32 cellular contexts compared by ENCODE assay signal in genomic region chr19:50859849-50860248, GRCh38. TPM values are rescaled to one million over a fixed set of nuclear protein-coding genes. Genes with fewer than 3 reads are reported as not detected.
"Had no signal": no experiment of that assay in that cellular context is flagged by ENCODE, and none has a peak within 500 bp of the region (broad histone marks: within the 10 kb centered on the region; RNA-seq: fewer than 3 reads in every experiment).

No MANE protein-coding gene starts in this region.

- DNase-seq: activated B cell treated with CpG ODN at 0.5 μM for 24 hours; activated CD4-positive, alpha-beta memory T cell treated with anti-CD3 and anti-CD28 coated beads for 36 hours; activated CD4-positive, alpha-beta T cell treated with anti-CD3 and anti-CD28 coated beads for 4 hours; activated CD4-positive, alpha-beta T cell treated with anti-CD3 and anti-CD28 coated beads, Interleukin-2, amount 10 ng/mL, durations not matched to agents 24 days and 14 days; activated CD4-positive, alpha-beta T cell treated with anti-CD3 and anti-CD28 coated beads, Interleukin-2, amount 50 U/mL, for 1 hour; activated CD4-positive, alpha-beta T cell treated with anti-CD3 and anti-CD28 coated beads, Interleukin-2, amount 50 U/mL, for 4 hours; activated CD4-positive, CD25-positive, alpha-beta regulatory T cell treated with anti-CD3 and anti-CD28 coated beads, Interleukin-2, amount 50 U/mL, for 72 hours; activated CD8-positive, alpha-beta memory T cell treated with anti-CD3 and anti-CD28 coated beads, Interleukin-2, amount 50 U/mL, for 4 hours; activated CD8-positive, alpha-beta T cell treated with anti-CD3 and anti-CD28 coated beads for 36 hours; activated effector memory CD4-positive, alpha-beta T cell treated with Interleukin-2 at 50 U/mL for 16 hours; activated gamma-delta T cell; activated naive CD4-positive, alpha-beta T cell treated with anti-CD3 and anti-CD28 coated beads, Interleukin-2, amount 10 ng/mL, durations not matched to agents 7 days and 5 days; activated naive CD4-positive, alpha-beta T cell treated with Interleukin-2 at 50 U/mL for 16 hours; activated naive CD8-positive, alpha-beta T cell treated with anti-CD3 and anti-CD28 coated beads, Interleukin-2, amount 10 ng/mL, durations not matched to agents 7 days and 5 days; activated naive CD8-positive, alpha-beta T cell treated with anti-CD3 and anti-CD28 coated beads, Interleukin-2, amount 50 U/mL, for 24 hours; activated T-cell treated with anti-CD3 and anti-CD28 coated beads for 4 hours; activated T-cell treated with anti-CD3 and anti-CD28 coated beads, Interleukin-2, amount 50 U/mL, for 1 hour; activated T-cell treated with anti-CD3 and anti-CD28 coated beads, Interleukin-2, amount 50 U/mL, for 4 hours; amygdala; anterior cingulate cortex; caudate nucleus; cerebellar nuclear complex; T-helper 1 cell; T-helper 2 cell; T-helper 9 cell had no signal

- H3K27ac ChIP-seq: ascending aorta, cardiac muscle cell had no signal

- H3K4me3 ChIP-seq: ascending aorta, cardiac muscle cell had no signal

- H3K4me1 ChIP-seq: ascending aorta had no signal

- H3K36me3 ChIP-seq: ascending aorta, cardiac muscle cell had no signal

- H3K27me3 ChIP-seq: ascending aorta had no signal

- H3K9me3 ChIP-seq: ascending aorta had no signal

- ATAC-seq: activated CD8-positive, alpha-beta T cell treated with anti-CD3 and anti-CD28 coated beads for 36 hours; activated naive CD8-positive, alpha-beta T cell treated with anti-CD3 and anti-CD28 coated beads, Interleukin-2, amount 50 U/mL, for 24 hours; activated T-cell treated with anti-CD3 and anti-CD28 coated beads, Interleukin-2, amount 50 U/mL, for 4 hours had no signal

RNA-seq across cellular contexts. Expression of gene KLK3, which starts 5.1 kb away (rescaled TPM):
- total RNA-seq: activated B cell treated with CpG ODN at 0.5 μM for 24 hours; activated CD4-positive, alpha-beta memory T cell treated with anti-CD3 and anti-CD28 coated beads for 36 hours; activated CD4-positive, alpha-beta T cell treated with anti-CD3 and anti-CD28 coated beads, Interleukin-2, amount 10 ng/mL, durations not matched to agents 24 days and 14 days; activated CD8-positive, alpha-beta memory T cell treated with anti-CD3 and anti-CD28 coated beads for 36 hours; activated CD8-positive, alpha-beta T cell treated with anti-CD3 and anti-CD28 coated beads for 36 hours; activated naive CD8-positive, alpha-beta T cell treated with anti-CD3 and anti-CD28 coated beads, Interleukin-2, amount 10 ng/mL, durations not matched to agents 7 days and 5 days; activated T-cell treated with anti-CD3 and anti-CD28 coated beads, Interleukin-2, amount 50 U/mL, for 4 hours; activated T-helper 2 cell treated with anti-CD3 and anti-CD28 coated beads, Interferon-gamma antibody, Interleukin-2, Interleukin-4, amounts not matched to agents 10 μg/mL and 5 μg/mL and 100 μg/mL, durations not matched to agents 14 hours and 24 hours and 36 hours; ascending aorta; bronchial epithelial cell; cardiac muscle cell; chondrocyte had no signal
- polyA plus RNA-seq: cardiac muscle cell had no signal

RNA-seq across cellular contexts. Expression of gene KLK2, which starts 13.4 kb away (rescaled TPM):
- total RNA-seq: activated CD4-positive, alpha-beta memory T cell treated with anti-CD3 and anti-CD28 coated beads for 36 hours; activated CD8-positive, alpha-beta memory T cell treated with anti-CD3 and anti-CD28 coated beads for 36 hours; activated T-cell treated with anti-CD3 and anti-CD28 coated beads, Interleukin-2, amount 50 U/mL, for 4 hours; activated T-helper 2 cell treated with anti-CD3 and anti-CD28 coated beads, Interferon-gamma antibody, Interleukin-2, Interleukin-4, amounts not matched to agents 10 μg/mL and 5 μg/mL and 100 μg/mL, durations not matched to agents 14 hours and 24 hours and 36 hours; ascending aorta; cardiac muscle cell; chondrocyte had no signal
- polyA plus RNA-seq: cardiac muscle cell had no signal

RNA-seq across cellular contexts. Expression of gene KLK15, which starts 26.5 kb away (rescaled TPM):
- total RNA-seq: activated B cell treated with CpG ODN at 0.5 μM for 24 hours; activated CD4-positive, alpha-beta memory T cell treated with anti-CD3 and anti-CD28 coated beads for 36 hours; activated CD4-positive, alpha-beta T cell treated with anti-CD3 and anti-CD28 coated beads, Interleukin-2, amount 10 ng/mL, durations not matched to agents 24 days and 14 days; activated CD8-positive, alpha-beta memory T cell treated with anti-CD3 and anti-CD28 coated beads for 36 hours; activated CD8-positive, alpha-beta T cell treated with anti-CD3 and anti-CD28 coated beads for 36 hours; activated naive CD8-positive, alpha-beta T cell treated with anti-CD3 and anti-CD28 coated beads, Interleukin-2, amount 10 ng/mL, durations not matched to agents 7 days and 5 days; activated T-cell treated with anti-CD3 and anti-CD28 coated beads, Interleukin-2, amount 50 U/mL, for 4 hours; activated T-helper 2 cell treated with anti-CD3 and anti-CD28 coated beads, Interferon-gamma antibody, Interleukin-2, Interleukin-4, amounts not matched to agents 10 μg/mL and 5 μg/mL and 100 μg/mL, durations not matched to agents 14 hours and 24 hours and 36 hours; ascending aorta; bronchial epithelial cell; cardiac muscle cell; chondrocyte had no signal
- polyA plus RNA-seq: cardiac muscle cell had no signal

RNA-seq across cellular contexts. Expression of gene KLK1, which starts 36.3 kb away (rescaled TPM):
- total RNA-seq: ascending aorta, bronchial epithelial cell, cardiac muscle cell, chondrocyte had no signal
- polyA plus RNA-seq: cardiac muscle cell had no signal

RNA-seq across cellular contexts. Expression of gene KLK4, which starts 51.3 kb away (rescaled TPM):
- total RNA-seq: activated CD4-positive, alpha-beta memory T cell treated with anti-CD3 and anti-CD28 coated beads for 36 hours; activated CD4-positive, alpha-beta T cell treated with anti-CD3 and anti-CD28 coated beads, Interleukin-2, amount 10 ng/mL, durations not matched to agents 24 days and 14 days; activated CD8-positive, alpha-beta memory T cell treated with anti-CD3 and anti-CD28 coated beads for 36 hours; activated CD8-positive, alpha-beta T cell treated with anti-CD3 and anti-CD28 coated beads for 36 hours; activated naive CD8-positive, alpha-beta T cell treated with anti-CD3 and anti-CD28 coated beads, Interleukin-2, amount 10 ng/mL, durations not matched to agents 7 days and 5 days; activated T-cell treated with anti-CD3 and anti-CD28 coated beads, Interleukin-2, amount 50 U/mL, for 4 hours; activated T-helper 2 cell treated with anti-CD3 and anti-CD28 coated beads, Interferon-gamma antibody, Interleukin-2, Interleukin-4, amounts not matched to agents 10 μg/mL and 5 μg/mL and 100 μg/mL, durations not matched to agents 14 hours and 24 hours and 36 hours; ascending aorta; bronchial epithelial cell; cardiac muscle cell; chondrocyte had no signal
- polyA plus RNA-seq: adipose tissue, cardiac muscle cell had no signal
